ENCODE assay signal across 7 cellular contexts in the genomic region with DNA sequence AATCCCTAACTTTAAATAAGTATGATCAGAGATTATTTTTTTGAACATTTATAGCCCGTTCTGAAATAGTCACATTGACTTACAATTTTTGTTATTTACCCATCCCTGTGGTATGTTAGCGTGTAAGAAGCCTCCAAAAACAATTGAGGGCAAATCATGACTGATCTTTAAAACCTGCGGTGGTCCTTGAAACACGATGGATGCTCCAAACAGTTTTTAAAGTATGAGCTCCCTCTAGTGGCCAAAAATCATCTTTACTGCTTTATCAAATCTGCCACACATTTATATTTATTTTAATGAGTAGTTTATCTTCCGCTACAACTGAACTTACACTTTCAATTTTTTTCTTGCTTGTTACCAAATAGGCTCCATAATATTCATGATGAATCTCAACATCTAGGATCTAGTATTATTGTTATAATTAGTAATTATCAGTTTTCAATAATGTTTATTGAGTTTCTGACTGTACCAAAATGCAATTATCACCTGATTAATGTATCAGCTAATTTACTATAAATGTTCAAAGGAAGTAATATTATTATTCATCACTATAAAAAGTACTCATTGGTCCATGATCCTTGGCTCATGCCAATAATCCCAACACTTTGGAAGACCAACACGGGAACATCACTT. TPM values are rescaled to one million over a fixed set of nuclear protein-coding genes. Genes with fewer than 3 reads are reported as not detected.
DNase-seq lines count a peak whose midpoint lies in the region; ATAC-seq, FAIRE-seq and TF ChIP-seq lines count a peak whose summit lies in the region.

No MANE protein-coding gene starts in this region.

- H3K27me3 ChIP-seq in gastroesophageal sphincter (no peaks in the 10 kb centered on the region), gastrocnemius medialis (no peaks in the 10 kb centered on the region)

- TF ChIP-seq EP300 in gastroesophageal sphincter (IDR thresholded peaks at IDR 0.05) = no peak

- DNase-seq in GM03348 (ENCODE audit: low spot score) = peak; percentile 61
- peak; percentile 72 for DNase-seq in HFF-Myc (ENCODE audit: extremely low read depth, low read depth)
- peak; percentile 72 for DNase-seq in NCI-H2029 (lab: John Stamatoyannopoulos, UW)
- DNase-seq in gastrocnemius medialis = no peak

- TF ChIP-seq POLR2A in gastroesophageal sphincter (IDR thresholded peaks at IDR 0.05) (no peak), gastrocnemius medialis (IDR thresholded peaks at IDR 0.05) (no peak)

- in situ Hi-C loops in gastrocnemius medialis (cut with MboI; ENCODE audit: low sequenced_read_pairs in 4 of 4) = loop anchor here in 3 of 4 donors (5.0 to 25.0 kb wide), 4 partner anchors 1122 to 1722 kb away; a partner anchor contains a TSS

- H3K4me3 ChIP-seq in HFF-Myc (replicated peaks; ENCODE audit: low read depth, low read length) = no peak overlapping the region
- no peak overlapping the region for H3K4me3 ChIP-seq in gastroesophageal sphincter
- H3K4me3 ChIP-seq in gastrocnemius medialis = no peak overlapping the region

- peaks cover 0 to 11% (median 3%) of the 10 kb centered on the region in 3 donors for H3K4me1 ChIP-seq in gastroesophageal sphincter
- H3K4me1 ChIP-seq in gastrocnemius medialis = no peaks in the 10 kb centered on the region

- H3K36me3 ChIP-seq in gastroesophageal sphincter (no peaks in the 10 kb centered on the region), gastrocnemius medialis (no peaks in the 10 kb centered on the region)

- peak; percentile 89 for FAIRE-seq in TTC549 (lab: Jason Lieb, UNC)

- ATAC-seq in gastroesophageal sphincter (no peak), gastrocnemius medialis (peak in 1 of 2 donors; percentile 39), HG03039 (IDR thresholded peaks at IDR 0.05; ENCODE audit: unreplicated experiment) (no peak)

- WGBS in gastroesophageal sphincter (ENCODE audit: low coverage in 1 of 2), 2 donors = 13 to 18% methylated on average over 6 of the region's 6 CpGs

- intact Hi-C loops in gastrocnemius medialis (cut with DNase I; ENCODE audit: low total_unique reads) = loop anchor here (1.0 to 5.0 kb wide), 2 partner anchors 1129 to 1727 kb away; no protein-coding TSS in a partner anchor

- H3K27ac ChIP-seq in gastroesophageal sphincter (no peak overlapping the region), gastrocnemius medialis (no peak overlapping the region)

- TF ChIP-seq CTCF in HFF-Myc (IDR thresholded peaks at IDR 0.05; ENCODE audit: low read depth, low read length, missing control alignments) (peak; percentile 42), gastroesophageal sphincter (IDR thresholded peaks at IDR 0.05) (peak; percentile 70 to 79 (median 72)), gastrocnemius medialis (IDR thresholded peaks at IDR 0.05 in 4 of 5, conservative IDR thresholded peaks at IDR 0.05 in 1 of 5) (peak; percentile 51 to 78 (median 57))

- H3K9me3 ChIP-seq in gastroesophageal sphincter (no peaks in the 10 kb centered on the region), gastrocnemius medialis (no peaks in the 10 kb centered on the region)

RNA-seq across cellular contexts. Expression of a gene that starts 52.2 kb away (rescaled TPM):
- total RNA-seq in gastroesophageal sphincter (10 to 100 TPM; 17.7 to 36.4 (median 25.5) TPM), gastrocnemius medialis (1 to 10 TPM; 4.3 to 7.1 (median 5.4) TPM)

Comparison
In these comparisons a context has a peak if more than half of its experiments do, and no peak if none do; other contexts are left out.
1. DNase-seq: peak in GM03348 (single experiment), HFF-Myc (single experiment) and NCI-H2029 (single experiment); none in gastrocnemius medialis (0 of 2).
2. Peak in every context shown above with its lines, with median percentiles within 50 percentile points of each other: CTCF ChIP-seq.